In the genomic region with DNA sequence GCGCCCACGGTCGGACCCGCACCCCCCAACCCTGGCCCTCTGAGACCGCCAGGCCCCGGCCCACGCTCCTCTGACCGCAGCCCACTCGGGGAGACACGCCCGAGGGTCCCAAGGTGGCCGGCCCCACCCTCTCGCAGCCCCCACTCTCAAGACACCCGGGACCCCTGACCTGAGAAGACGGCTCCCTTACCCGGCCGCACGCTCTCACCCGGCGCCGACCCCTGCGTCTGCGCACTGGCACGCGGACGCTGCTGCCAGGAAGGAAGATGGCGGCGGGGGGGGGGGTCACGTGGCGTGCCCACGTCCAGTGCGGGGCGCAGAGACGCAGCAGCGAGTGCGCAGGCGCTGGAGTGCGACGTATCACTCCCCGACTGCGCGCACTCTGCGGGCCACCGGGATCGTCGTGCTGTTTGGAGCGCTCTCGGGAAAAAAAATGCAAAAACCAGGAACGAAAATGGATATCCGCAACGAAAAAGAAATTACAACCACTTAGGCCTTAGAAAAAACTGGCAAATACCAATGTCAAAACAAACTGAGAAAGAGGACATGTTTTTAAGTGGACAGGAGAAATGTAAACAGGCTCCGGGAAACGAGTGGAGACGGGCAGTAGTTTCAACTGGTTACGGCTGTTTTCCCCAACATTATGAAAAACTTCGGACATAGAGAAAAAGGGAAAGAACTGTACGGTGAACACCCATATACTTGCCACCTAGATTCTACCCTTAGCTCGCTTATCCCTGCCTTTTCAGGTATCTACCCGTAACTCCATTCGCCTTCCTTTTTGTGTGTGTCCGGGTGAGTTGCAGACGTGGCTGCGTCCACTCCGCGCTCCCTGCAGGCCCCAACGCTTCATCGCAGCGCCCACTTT, we compare ENCODE assay signal across 1 cellular context.
TF ChIP-seq lines count a peak whose summit lies in the region.

A gene (minus strand): TSS at position 236 of the 868 bp plus-strand sequence. CDS start 902 bp downstream, outside the sequence.

TF ChIP-seq in HepG2, 621 proteins besides CTCF, POLR2A, EP300 and RAD21 (continued from another document and continues in another):
- TF ChIP-seq, protein P1, sequence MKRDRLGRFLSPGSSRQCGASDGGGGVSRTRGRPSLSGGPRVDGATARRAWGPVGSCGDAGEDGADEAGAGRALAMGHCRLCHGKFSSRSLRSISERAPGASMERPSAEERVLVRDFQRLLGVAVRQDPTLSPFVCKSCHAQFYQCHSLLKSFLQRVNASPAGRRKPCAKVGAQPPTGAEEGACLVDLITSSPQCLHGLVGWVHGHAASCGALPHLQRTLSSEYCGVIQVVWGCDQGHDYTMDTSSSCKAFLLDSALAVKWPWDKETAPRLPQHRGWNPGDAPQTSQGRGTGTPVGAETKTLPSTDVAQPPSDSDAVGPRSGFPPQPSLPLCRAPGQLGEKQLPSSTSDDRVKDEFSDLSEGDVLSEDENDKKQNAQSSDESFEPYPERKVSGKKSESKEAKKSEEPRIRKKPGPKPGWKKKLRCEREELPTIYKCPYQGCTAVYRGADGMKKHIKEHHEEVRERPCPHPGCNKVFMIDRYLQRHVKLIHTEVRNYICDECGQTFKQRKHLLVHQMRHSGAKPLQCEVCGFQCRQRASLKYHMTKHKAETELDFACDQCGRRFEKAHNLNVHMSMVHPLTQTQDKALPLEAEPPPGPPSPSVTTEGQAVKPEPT (CRISPR knock-in tag; IDR thresholded peaks at IDR 0.05; ENCODE audit: low read depth), result no peak
- TF ChIP-seq SP1 (IDR thresholded peaks at IDR 0.05) (no peak), SP1 (CRISPR knock-in tag; IDR thresholded peaks at IDR 0.05) (no peak), ZNF232 (CRISPR knock-in tag; IDR thresholded peaks at IDR 0.05; ENCODE audit: borderline replicate concordance) (peak; percentile 41; the same call in 1 of the 2 replicates), PHF8 (CRISPR knock-in tag; IDR thresholded peaks at IDR 0.05) (peak; percentile 84), KLF15 (CRISPR knock-in tag; IDR thresholded peaks at IDR 0.05; ENCODE audit: borderline replicate concordance) (no peak), MTF1 (CRISPR knock-in tag; IDR thresholded peaks at IDR 0.05) (peak; percentile 82; the same call in 1 of the 2 replicates), ZNF121 (CRISPR knock-in tag; IDR thresholded peaks at IDR 0.05) (no peak), ZBTB20 (CRISPR knock-in tag; IDR thresholded peaks at IDR 0.05; ENCODE audit: borderline replicate concordance, low read depth) (0 out of 2 replicates have a peak, but pooled peaks have one; percentile 5), HDAC1 (CRISPR knock-in tag; IDR thresholded peaks at IDR 0.05) (peak; percentile 71), TRIM24 (CRISPR knock-in tag; IDR thresholded peaks at IDR 0.05) (no peak), HOXD1 (CRISPR knock-in tag; IDR thresholded peaks at IDR 0.05) (0 out of 2 replicates have a peak, but pooled peaks have one; percentile 16), FLYWCH1 (CRISPR knock-in tag; IDR thresholded peaks at IDR 0.05) (no peak), JARID2 (CRISPR knock-in tag; IDR thresholded peaks at IDR 0.05; ENCODE audit: insufficient replicate concordance) (no peak), ZNF224 (CRISPR knock-in tag; IDR thresholded peaks at IDR 0.05) (0 out of 2 replicates have a peak, but pooled peaks have one; percentile 17), RBAK (CRISPR knock-in tag; IDR thresholded peaks at IDR 0.05) (no peak), ZNF773 (CRISPR knock-in tag; IDR thresholded peaks at IDR 0.05; ENCODE audit: borderline replicate concordance) (0 out of 2 replicates have a peak, but pooled peaks have one; percentile 68), ZNF644 (CRISPR knock-in tag; IDR thresholded peaks at IDR 0.05; ENCODE audit: low read depth) (no peak), NFATC3 (CRISPR knock-in tag; IDR thresholded peaks at IDR 0.05) (0 out of 2 replicates have a peak, but pooled peaks have one; percentile 61), BHLHE40 (IDR thresholded peaks at IDR 0.05; ENCODE audit: low read length) (peak; percentile 71), MZF1 (CRISPR knock-in tag; IDR thresholded peaks at IDR 0.05; ENCODE audit: borderline replicate concordance) (no peak), FOXK2 (IDR thresholded peaks at IDR 0.05) (peak; percentile 50), SATB2 (CRISPR knock-in tag; IDR thresholded peaks at IDR 0.05) (no peak), ZNF30 (CRISPR knock-in tag; IDR thresholded peaks at IDR 0.05) (0 out of 2 replicates have a peak, but pooled peaks have one; percentile 32), ZFX (CRISPR knock-in tag; IDR thresholded peaks at IDR 0.05; ENCODE audit: low read depth) (peak; percentile 76), SUZ12 (IDR thresholded peaks at IDR 0.05; ENCODE audit: low read depth, low read length) (no peak), ZNF790 (CRISPR knock-in tag; IDR thresholded peaks at IDR 0.05; ENCODE audit: borderline replicate concordance) (peak; percentile 83), ZNF256 (CRISPR knock-in tag; conservative IDR thresholded peaks at IDR 0.05) (no peak)
- TF ChIP-seq, protein P2, sequence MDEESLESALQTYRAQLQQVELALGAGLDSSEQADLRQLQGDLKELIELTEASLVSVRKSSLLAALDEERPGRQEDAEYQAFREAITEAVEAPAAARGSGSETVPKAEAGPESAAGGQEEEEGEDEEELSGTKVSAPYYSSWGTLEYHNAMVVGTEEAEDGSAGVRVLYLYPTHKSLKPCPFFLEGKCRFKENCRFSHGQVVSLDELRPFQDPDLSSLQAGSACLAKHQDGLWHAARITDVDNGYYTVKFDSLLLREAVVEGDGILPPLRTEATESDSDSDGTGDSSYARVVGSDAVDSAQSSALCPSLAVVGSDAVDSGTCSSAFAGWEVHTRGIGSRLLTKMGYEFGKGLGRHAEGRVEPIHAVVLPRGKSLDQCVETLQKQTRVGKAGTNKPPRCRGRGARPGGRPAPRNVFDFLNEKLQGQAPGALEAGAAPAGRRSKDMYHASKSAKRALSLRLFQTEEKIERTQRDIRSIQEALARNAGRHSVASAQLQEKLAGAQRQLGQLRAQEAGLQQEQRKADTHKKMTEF (CRISPR knock-in tag; IDR thresholded peaks at IDR 0.05), result peak; percentile 84
- TF ChIP-seq, protein P3, sequence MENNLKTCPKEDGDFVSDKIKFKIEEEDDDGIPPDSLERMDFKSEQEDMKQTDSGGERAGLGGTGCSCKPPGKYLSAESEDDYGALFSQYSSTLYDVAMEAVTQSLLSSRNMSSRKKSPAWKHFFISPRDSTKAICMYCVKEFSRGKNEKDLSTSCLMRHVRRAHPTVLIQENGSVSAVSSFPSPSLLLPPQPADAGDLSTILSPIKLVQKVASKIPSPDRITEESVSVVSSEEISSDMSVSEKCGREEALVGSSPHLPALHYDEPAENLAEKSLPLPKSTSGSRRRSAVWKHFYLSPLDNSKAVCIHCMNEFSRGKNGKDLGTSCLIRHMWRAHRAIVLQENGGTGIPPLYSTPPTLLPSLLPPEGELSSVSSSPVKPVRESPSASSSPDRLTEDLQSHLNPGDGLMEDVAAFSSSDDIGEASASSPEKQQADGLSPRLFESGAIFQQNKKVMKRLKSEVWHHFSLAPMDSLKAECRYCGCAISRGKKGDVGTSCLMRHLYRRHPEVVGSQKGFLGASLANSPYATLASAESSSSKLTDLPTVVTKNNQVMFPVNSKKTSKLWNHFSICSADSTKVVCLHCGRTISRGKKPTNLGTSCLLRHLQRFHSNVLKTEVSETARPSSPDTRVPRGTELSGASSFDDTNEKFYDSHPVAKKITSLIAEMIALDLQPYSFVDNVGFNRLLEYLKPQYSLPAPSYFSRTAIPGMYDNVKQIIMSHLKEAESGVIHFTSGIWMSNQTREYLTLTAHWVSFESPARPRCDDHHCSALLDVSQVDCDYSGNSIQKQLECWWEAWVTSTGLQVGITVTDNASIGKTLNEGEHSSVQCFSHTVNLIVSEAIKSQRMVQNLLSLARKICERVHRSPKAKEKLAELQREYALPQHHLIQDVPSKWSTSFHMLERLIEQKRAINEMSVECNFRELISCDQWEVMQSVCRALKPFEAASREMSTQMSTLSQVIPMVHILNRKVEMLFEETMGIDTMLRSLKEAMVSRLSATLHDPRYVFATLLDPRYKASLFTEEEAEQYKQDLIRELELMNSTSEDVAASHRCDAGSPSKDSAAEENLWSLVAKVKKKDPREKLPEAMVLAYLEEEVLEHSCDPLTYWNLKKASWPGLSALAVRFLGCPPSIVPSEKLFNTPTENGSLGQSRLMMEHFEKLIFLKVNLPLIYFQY (CRISPR knock-in tag; IDR thresholded peaks at IDR 0.05; ENCODE audit: borderline replicate concordance), result no peak
- TF ChIP-seq, protein P4, sequence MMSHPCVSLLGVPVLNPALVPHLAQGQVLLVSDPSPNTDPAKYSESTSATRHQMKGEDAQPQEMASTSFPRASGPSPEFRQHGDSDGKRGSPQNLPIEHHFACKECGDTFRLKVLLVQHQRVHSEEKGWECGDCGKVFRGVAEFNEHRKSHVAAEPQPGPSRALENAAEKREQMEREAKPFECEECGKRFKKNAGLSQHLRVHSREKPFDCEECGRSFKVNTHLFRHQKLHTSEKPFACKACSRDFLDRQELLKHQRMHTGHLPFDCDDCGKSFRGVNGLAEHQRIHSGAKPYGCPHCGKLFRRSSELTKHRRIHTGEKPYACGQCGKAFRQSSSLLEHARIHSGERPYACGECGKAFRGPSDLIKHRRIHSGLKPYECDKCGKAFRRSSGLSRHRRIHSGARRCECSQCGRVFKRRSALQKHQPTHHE (CRISPR knock-in tag; IDR thresholded peaks at IDR 0.05; ENCODE audit: borderline replicate concordance), result no peak
- TF ChIP-seq, protein P5, sequence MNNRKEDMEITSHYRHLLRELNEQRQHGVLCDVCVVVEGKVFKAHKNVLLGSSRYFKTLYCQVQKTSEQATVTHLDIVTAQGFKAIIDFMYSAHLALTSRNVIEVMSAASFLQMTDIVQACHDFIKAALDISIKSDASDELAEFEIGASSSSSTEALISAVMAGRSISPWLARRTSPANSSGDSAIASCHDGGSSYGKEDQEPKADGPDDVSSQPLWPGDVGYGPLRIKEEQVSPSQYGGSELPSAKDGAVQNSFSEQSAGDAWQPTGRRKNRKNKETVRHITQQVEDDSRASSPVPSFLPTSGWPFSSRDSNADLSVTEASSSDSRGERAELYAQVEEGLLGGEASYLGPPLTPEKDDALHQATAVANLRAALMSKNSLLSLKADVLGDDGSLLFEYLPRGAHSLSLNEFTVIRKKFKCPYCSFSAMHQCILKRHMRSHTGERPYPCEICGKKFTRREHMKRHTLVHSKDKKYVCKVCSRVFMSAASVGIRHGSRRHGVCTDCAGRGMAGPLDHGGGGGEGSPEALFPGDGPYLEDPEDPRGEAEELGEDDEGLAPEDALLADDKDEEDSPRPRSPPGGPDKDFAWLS (CRISPR knock-in tag; IDR thresholded peaks at IDR 0.05; ENCODE audit: borderline replicate concordance), result no peak
- TF ChIP-seq, protein P6, sequence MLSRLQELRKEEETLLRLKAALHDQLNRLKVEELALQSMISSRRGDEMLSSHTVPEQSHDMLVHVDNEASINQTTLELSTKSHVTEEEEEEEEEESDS (CRISPR knock-in tag; IDR thresholded peaks at IDR 0.05; ENCODE audit: borderline replicate concordance), result no peak
- TF ChIP-seq, protein P7, sequence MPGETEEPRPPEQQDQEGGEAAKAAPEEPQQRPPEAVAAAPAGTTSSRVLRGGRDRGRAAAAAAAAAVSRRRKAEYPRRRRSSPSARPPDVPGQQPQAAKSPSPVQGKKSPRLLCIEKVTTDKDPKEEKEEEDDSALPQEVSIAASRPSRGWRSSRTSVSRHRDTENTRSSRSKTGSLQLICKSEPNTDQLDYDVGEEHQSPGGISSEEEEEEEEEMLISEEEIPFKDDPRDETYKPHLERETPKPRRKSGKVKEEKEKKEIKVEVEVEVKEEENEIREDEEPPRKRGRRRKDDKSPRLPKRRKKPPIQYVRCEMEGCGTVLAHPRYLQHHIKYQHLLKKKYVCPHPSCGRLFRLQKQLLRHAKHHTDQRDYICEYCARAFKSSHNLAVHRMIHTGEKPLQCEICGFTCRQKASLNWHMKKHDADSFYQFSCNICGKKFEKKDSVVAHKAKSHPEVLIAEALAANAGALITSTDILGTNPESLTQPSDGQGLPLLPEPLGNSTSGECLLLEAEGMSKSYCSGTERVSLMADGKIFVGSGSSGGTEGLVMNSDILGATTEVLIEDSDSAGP (CRISPR knock-in tag; IDR thresholded peaks at IDR 0.05; ENCODE audit: borderline replicate concordance), result peak; percentile 68; the same call in 1 of the 2 replicates
- TF ChIP-seq, protein P8, sequence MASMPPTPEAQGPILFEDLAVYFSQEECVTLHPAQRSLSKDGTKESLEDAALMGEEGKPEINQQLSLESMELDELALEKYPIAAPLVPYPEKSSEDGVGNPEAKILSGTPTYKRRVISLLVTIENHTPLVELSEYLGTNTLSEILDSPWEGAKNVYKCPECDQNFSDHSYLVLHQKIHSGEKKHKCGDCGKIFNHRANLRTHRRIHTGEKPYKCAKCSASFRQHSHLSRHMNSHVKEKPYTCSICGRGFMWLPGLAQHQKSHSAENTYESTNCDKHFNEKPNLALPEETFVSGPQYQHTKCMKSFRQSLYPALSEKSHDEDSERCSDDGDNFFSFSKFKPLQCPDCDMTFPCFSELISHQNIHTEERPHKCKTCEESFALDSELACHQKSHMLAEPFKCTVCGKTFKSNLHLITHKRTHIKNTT (CRISPR knock-in tag; IDR thresholded peaks at IDR 0.05), result no peak
- TF ChIP-seq, protein P9, sequence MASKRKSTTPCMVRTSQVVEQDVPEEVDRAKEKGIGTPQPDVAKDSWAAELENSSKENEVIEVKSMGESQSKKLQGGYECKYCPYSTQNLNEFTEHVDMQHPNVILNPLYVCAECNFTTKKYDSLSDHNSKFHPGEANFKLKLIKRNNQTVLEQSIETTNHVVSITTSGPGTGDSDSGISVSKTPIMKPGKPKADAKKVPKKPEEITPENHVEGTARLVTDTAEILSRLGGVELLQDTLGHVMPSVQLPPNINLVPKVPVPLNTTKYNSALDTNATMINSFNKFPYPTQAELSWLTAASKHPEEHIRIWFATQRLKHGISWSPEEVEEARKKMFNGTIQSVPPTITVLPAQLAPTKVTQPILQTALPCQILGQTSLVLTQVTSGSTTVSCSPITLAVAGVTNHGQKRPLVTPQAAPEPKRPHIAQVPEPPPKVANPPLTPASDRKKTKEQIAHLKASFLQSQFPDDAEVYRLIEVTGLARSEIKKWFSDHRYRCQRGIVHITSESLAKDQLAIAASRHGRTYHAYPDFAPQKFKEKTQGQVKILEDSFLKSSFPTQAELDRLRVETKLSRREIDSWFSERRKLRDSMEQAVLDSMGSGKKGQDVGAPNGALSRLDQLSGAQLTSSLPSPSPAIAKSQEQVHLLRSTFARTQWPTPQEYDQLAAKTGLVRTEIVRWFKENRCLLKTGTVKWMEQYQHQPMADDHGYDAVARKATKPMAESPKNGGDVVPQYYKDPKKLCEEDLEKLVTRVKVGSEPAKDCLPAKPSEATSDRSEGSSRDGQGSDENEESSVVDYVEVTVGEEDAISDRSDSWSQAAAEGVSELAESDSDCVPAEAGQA (IDR thresholded peaks at IDR 0.05; ENCODE audit: low read depth), result peak; percentile 94
- TF ChIP-seq, protein P9 (CRISPR knock-in tag; IDR thresholded peaks at IDR 0.05; ENCODE audit: borderline replicate concordance), result peak; percentile 50; the same call in 1 of the 2 replicates
